24 cellular contexts compared by ENCODE assay signal in the genomic region with DNA sequence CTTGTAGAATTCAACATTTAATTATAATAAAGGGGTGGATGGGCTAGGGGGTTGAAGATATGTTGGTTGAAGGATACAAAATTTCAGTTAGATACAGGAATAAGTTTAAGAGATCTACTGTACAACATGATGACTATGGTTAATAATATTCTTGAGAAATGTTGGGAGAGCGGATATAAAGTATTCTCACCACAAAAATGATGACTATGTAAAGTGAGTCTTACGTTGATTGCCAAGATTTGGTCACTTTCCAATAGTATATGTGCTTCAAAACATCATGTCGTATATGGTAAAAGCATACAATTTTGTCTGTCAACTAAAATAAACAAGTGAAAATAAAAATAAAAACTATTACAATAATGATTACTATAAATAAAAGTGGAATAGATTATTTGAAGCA.
"Had no signal": no experiment of that assay in that cellular context is flagged by ENCODE, and none has a peak within 500 bp of the region (broad histone marks: within the 10 kb centered on the region; RNA-seq: fewer than 3 reads in every experiment).

No MANE protein-coding gene starts in this region.

- H3K27ac ChIP-seq: colonic mucosa, esophagus muscularis mucosa, gastroesophageal sphincter, heart left ventricle, neutrophil, pancreas, psoas muscle, right atrium auricular region, upper lobe of left lung, VCaP had no signal

- H3K4me1 ChIP-seq: colonic mucosa, esophagus muscularis mucosa, gastroesophageal sphincter, heart left ventricle, pancreas, psoas muscle, right atrium auricular region, upper lobe of left lung had no signal

- FAIRE-seq: keratinocyte, pancreas had no signal

- H3K36me3 ChIP-seq: colonic mucosa, esophagus muscularis mucosa, gastroesophageal sphincter, heart left ventricle, neutrophil, pancreas, right atrium auricular region, upper lobe of left lung had no signal

- DNase-seq: activated CD4-positive, alpha-beta T cell treated with anti-CD3 and anti-CD28 coated beads, Interleukin-2, amount 10 ng/mL, durations not matched to agents 7 days and 5 days; activated CD8-positive, alpha-beta memory T cell treated with anti-CD3 and anti-CD28 coated beads, Interleukin-2, amount 10 ng/mL, durations not matched to agents 7 days and 5 days; activated CD8-positive, alpha-beta T cell treated with anti-CD3 and anti-CD28 coated beads for 36 hours; activated effector memory CD4-positive, alpha-beta T cell treated with anti-CD3 and anti-CD28 coated beads, Interleukin-2, amount 50 U/mL, for 16 hours; activated naive CD4-positive, alpha-beta T cell treated with anti-CD3 and anti-CD28 coated beads, Interleukin-2, amount 50 U/mL, for 16 hours; activated naive CD8-positive, alpha-beta T cell treated with anti-CD3 and anti-CD28 coated beads, Interleukin-2, amount 50 U/mL, for 24 hours; activated T-cell treated with anti-CD3 and anti-CD28 coated beads for 4 hours; anterior cingulate cortex; colonic mucosa; heart left ventricle; left colon; mesenchymal stem cell; pancreas; psoas muscle; stimulated activated CD4-positive, alpha-beta T cell treated with anti-CD3 and anti-CD28 coated beads, Interleukin-12 subunit alpha, Interleukin-12 subunit beta, amount 100 ng/mL, for 4 hours; stimulated activated CD4-positive, alpha-beta T cell treated with anti-CD3 and anti-CD28 coated beads, Interleukin-4, amount 100 ng/mL, for 4 hours; stimulated activated naive CD8-positive, alpha-beta T cell treated with anti-CD3 and anti-CD28 coated beads, Interleukin-15, Interleukin-2, amounts not matched to agents 100 U/mL and 50 U/mL, for 24 hours; upper lobe of left lung had no signal

- H3K27me3 ChIP-seq: colonic mucosa, esophagus muscularis mucosa, gastroesophageal sphincter, heart left ventricle, neutrophil, pancreas, right atrium auricular region, upper lobe of left lung had no signal

- H3K4me3 ChIP-seq: colonic mucosa, esophagus muscularis mucosa, gastroesophageal sphincter, heart left ventricle, pancreas, psoas muscle, right atrium auricular region, upper lobe of left lung had no signal

- H3K9me3 ChIP-seq: colonic mucosa, esophagus muscularis mucosa, gastroesophageal sphincter, heart left ventricle, neutrophil, pancreas, psoas muscle, right atrium auricular region, upper lobe of left lung had no signal
